In genomic region chr1:40712997-40713396, GRCh38 we compare ENCODE assay signal across 9 cellular contexts. TPM values are rescaled to one million over a fixed set of nuclear protein-coding genes. Genes with fewer than 3 reads are reported as not detected.
DNase-seq lines count a peak whose midpoint lies in the region; ATAC-seq, FAIRE-seq and TF ChIP-seq lines count a peak whose summit lies in the region.
"Had no signal": no experiment of that assay in that cellular context is flagged by ENCODE, and none has a peak within 500 bp of the region (broad histone marks: within the 10 kb centered on the region; RNA-seq: fewer than 3 reads in every experiment).

No MANE protein-coding gene starts in this region.

- peak overlapping the region; percentile 12; the same call in 1 of the 2 replicates for H3K4me2 ChIP-seq in OCI-LY1 (ENCODE audit: low read length)

- peaks cover 18% of the 10 kb centered on the region for H3K36me3 Mint-ChIP-seq in central memory CD8-positive, alpha-beta T cell (ENCODE audit: insufficient read depth)

- H3K4me3 ChIP-seq in OCI-LY1 (ENCODE audit: low read depth, low read length, poor library complexity, severe bottlenecking), result no peak overlapping the region
- peak overlapping the region in 1 of 8 donors; percentile 70 for H3K4me3 ChIP-seq in spleen
- H3K4me3 ChIP-seq in pancreas, result no peak overlapping the region

- H3K9me2 ChIP-seq in OCI-LY1 (ENCODE audit: low read depth, low read length), result no peaks in the 10 kb centered on the region

- H3K4me3 Mint-ChIP-seq in central memory CD8-positive, alpha-beta T cell, result peak overlapping the region; percentile 51

- H3K27me3 ChIP-seq in OCI-LY1 (ENCODE audit: insufficient read depth, low read length) (no peaks in the 10 kb centered on the region), spleen (replicated peaks in 1 of 7) (no peaks in the 10 kb centered on the region), pancreas (no peaks in the 10 kb centered on the region)

- TF ChIP-seq CTCF in OCI-LY1 (IDR thresholded peaks at IDR 0.05; ENCODE audit: low read length), result no peak
- peak in 1 of 11 experiments; percentile 25 for TF ChIP-seq CTCF in spleen (IDR thresholded peaks at IDR 0.05 in 8 of 11, conservative IDR thresholded peaks at IDR 0.05 in 3 of 11)
- TF ChIP-seq CTCF in pancreas (IDR thresholded peaks at IDR 0.05), result no peak

- DNase-seq in GM12891 (ENCODE audit: insufficient read length, low spot score) (no peak), spleen (no peak), pancreas (no peak), NCI-H1417 (lab: John Stamatoyannopoulos, UW) (no peak)
- no peak for DNase-seq in central memory CD8-positive, alpha-beta T cell (ENCODE audit: low spot score in 2 of 2)
- DNase-seq: NCI-H526 treated with DMSO at 0.1 percent for 48 hours had no signal

- no peaks in the 10 kb centered on the region for H4K20me1 ChIP-seq in OCI-LY1 (ENCODE audit: insufficient read depth, low read length)

- no peaks in the 10 kb centered on the region for H3K9me3 ChIP-seq in OCI-LY1 (ENCODE audit: low read length)
- no peaks in the 10 kb centered on the region for H3K9me3 ChIP-seq in spleen
- H3K9me3 ChIP-seq in pancreas, result no peaks in the 10 kb centered on the region

- H3K27ac Mint-ChIP-seq in central memory CD8-positive, alpha-beta T cell (ENCODE audit: low read depth), result peak overlapping the region; percentile 80

- no peaks in the 10 kb centered on the region for H3K27me3 Mint-ChIP-seq in central memory CD8-positive, alpha-beta T cell

- peaks cover 83% of the 10 kb centered on the region for H3K79me2 ChIP-seq in OCI-LY1 (ENCODE audit: insufficient read depth, low read length)

- H3K9ac ChIP-seq in OCI-LY1 (ENCODE audit: low read length), result no peak overlapping the region

- no peaks in the 10 kb centered on the region for H3K9me3 Mint-ChIP-seq in central memory CD8-positive, alpha-beta T cell

- peaks cover 18% of the 10 kb centered on the region; the same call in 1 of the 2 replicates for H3K36me3 ChIP-seq in OCI-LY1 (ENCODE audit: insufficient read depth, low read length)
- H3K36me3 ChIP-seq in spleen, result no peaks in the 10 kb centered on the region
- H3K36me3 ChIP-seq in pancreas, result no peaks in the 10 kb centered on the region

- FAIRE-seq in GM12891 (lab: Jason Lieb, UNC) (no peak), pancreas (lab: Jason Lieb, UNC) (no peak)

- ATAC-seq in central memory CD8-positive, alpha-beta T cell (replicated peaks; ENCODE audit: extremely low read depth, poor library complexity, severe bottlenecking), result peak; percentile 15
- ATAC-seq in HG02840 (IDR thresholded peaks at IDR 0.05; ENCODE audit: low FRiP score, unreplicated experiment) (no peak), pancreas (no peak), GM21447 (IDR thresholded peaks at IDR 0.05; ENCODE audit: unreplicated experiment) (no peak)

- H3F3A ChIP-seq in OCI-LY1 (ENCODE audit: insufficient read depth, low read length), result no peaks in the 10 kb centered on the region

- H3K4me1 Mint-ChIP-seq in central memory CD8-positive, alpha-beta T cell, result peaks cover 61% of the 10 kb centered on the region

- H2AFZ ChIP-seq in OCI-LY1 (ENCODE audit: low read length), result no peak overlapping the region

- peaks cover 51% of the 10 kb centered on the region for H3K4me1 ChIP-seq in OCI-LY1 (ENCODE audit: insufficient read depth, low read length, severe bottlenecking)
- H3K4me1 ChIP-seq in spleen, result peaks cover 55 to 96% (median 80%) of the 10 kb centered on the region in 6 donors
- H3K4me1 ChIP-seq in pancreas, result peaks cover 55 to 89% (median 61%) of the 10 kb centered on the region in 3 donors

- H3K27ac ChIP-seq in OCI-LY1 (ENCODE audit: low read depth, low read length, poor library complexity, severe bottlenecking) (peak overlapping the region; percentile 52), spleen (peak overlapping the region; percentile 58 to 89 (median 83)), pancreas (peak overlapping the region in 2 of 4 donors; percentile 60 to 66)

- intact Hi-C loops in spleen (cut with DNase I; ENCODE audit: low total_unique reads) (no loop called here), pancreas (cut with DNase I) (no loop called here)

- TF ChIP-seq POLR2A in GM12891 (IDR thresholded peaks at IDR 0.05; ENCODE audit: low read depth, low read length) (no peak), spleen (IDR thresholded peaks at IDR 0.05) (no peak)

TF ChIP-seq in GM12891, 5 proteins besides CTCF, POLR2A, EP300 and RAD21:
- TF ChIP-seq SPI1 (IDR thresholded peaks at IDR 0.05; ENCODE audit: low read depth, low read length) (peak; percentile 76), POLR2AphosphoS5 (IDR thresholded peaks at IDR 0.05; ENCODE audit: low read depth, low read length) (no peak)

RNA-seq across cellular contexts. Expression of gene NFYC, which starts 21.5 kb away (rescaled TPM):
- polyA plus RNA-seq in GM12891 (2012; ENCODE audit: low read depth, missing spikeins), result 33.9 TPM
- total RNA-seq in spleen (10 to 100 TPM; 57.8 to 99.0 (median 72.4) TPM), pancreas (10 to 100 TPM; 23.0 to 39.6 (median 28.2) TPM)
- polyA plus RNA-seq in spleen (10 to 100 TPM; 34.6 to 43.2 (median 39.5) TPM), pancreas (10 to 100 TPM; 21.3 to 33.8 TPM)

RNA-seq across cellular contexts. Expression of gene RIMS3, which starts 47.5 kb away (rescaled TPM):
- 0.13 TPM for polyA plus RNA-seq in GM12891 (2012; ENCODE audit: low read depth, missing spikeins)
- total RNA-seq in spleen, result 1 to 10 TPM; 1.6 to 6.9 (median 3.3) TPM
- 1 to 10 TPM in 1 of 3 donors, under 1 TPM in 2; 0.30 to 1.0 (median 0.44) TPM for polyA plus RNA-seq in spleen
- total RNA-seq in pancreas, result 1 to 10 TPM in 1 of 6 donors, under 1 TPM in 5; 0.55 to 2.7 (median 0.77) TPM
- polyA plus RNA-seq in pancreas, result under 1 TPM; 0.49 to 0.54 TPM
